1 cellular context compared by ENCODE assay signal in genomic region chr9:91047993-91048607, GRCh38.
TF ChIP-seq lines count a peak whose summit lies in the region.

No MANE protein-coding gene starts in this region.

TF ChIP-seq in IMR-90, 13 proteins besides CTCF, POLR2A, EP300 and RAD21:
- TF ChIP-seq MAFK (IDR thresholded peaks at IDR 0.05; ENCODE audit: low read depth, low read length): no peak
- 0 out of 2 replicates have a peak, but pooled peaks have one; percentile 12 for TF ChIP-seq SMC3 (IDR thresholded peaks at IDR 0.05; ENCODE audit: low read depth, low read length)
- TF ChIP-seq MXI1 (IDR thresholded peaks at IDR 0.05; ENCODE audit: borderline replicate concordance, low read depth, low read length): no peak
- TF ChIP-seq BHLHE40 (IDR thresholded peaks at IDR 0.05; ENCODE audit: low read depth, low read length): peak; percentile 19; the same call in 1 of the 2 replicates
- no peak for TF ChIP-seq CHD1 (IDR thresholded peaks at IDR 0.05; ENCODE audit: low read depth, low read length)
- TF ChIP-seq RCOR1 (IDR thresholded peaks at IDR 0.05; ENCODE audit: insufficient replicate concordance, low read length): no peak
- no peak for TF ChIP-seq NFE2L2 (IDR thresholded peaks at IDR 0.05; ENCODE audit: low read depth, low read length)
- TF ChIP-seq CEBPB (IDR thresholded peaks at IDR 0.05; ENCODE audit: low read depth, low read length): 0 out of 2 replicates have a peak, but pooled peaks have one; percentile 20
- peak; percentile 83 for TF ChIP-seq USF2 (IDR thresholded peaks at IDR 0.05; ENCODE audit: low read depth, low read length)
- TF ChIP-seq ELK1 (IDR thresholded peaks at IDR 0.05; ENCODE audit: borderline replicate concordance, low read depth, low read length): no peak
- no peak for TF ChIP-seq RFX5 (IDR thresholded peaks at IDR 0.05; ENCODE audit: low read depth, low read length)
- peak; percentile 49 for TF ChIP-seq FOS (IDR thresholded peaks at IDR 0.05; ENCODE audit: low read depth, low read length)
- TF ChIP-seq MAZ (IDR thresholded peaks at IDR 0.05; ENCODE audit: borderline replicate concordance, low read depth, low read length): no peak
